9 cellular contexts compared by ENCODE assay signal in genomic region chr11:35223429-35223828, GRCh38.
A peak's percentile ranks its signal among the peaks of the same experiment; 100 is the strongest.
DNase-seq lines count a peak whose midpoint lies in the region; ATAC-seq and TF ChIP-seq lines count a peak whose summit lies in the region.
"Had no signal": no experiment of that assay in that cellular context is flagged by ENCODE, and none has a peak within 500 bp of the region (broad histone marks: within the 10 kb centered on the region; RNA-seq: fewer than 3 reads in every experiment).

No MANE protein-coding gene starts in this region.

- TF ChIP-seq EP300 in esophagus muscularis mucosa (IDR thresholded peaks at IDR 0.05), result no peak

- H3K4me3 ChIP-seq in esophagus muscularis mucosa (no peak overlapping the region), rectal smooth muscle tissue (ENCODE audit: low read length) (no peak overlapping the region), mucosa of descending colon (no peak overlapping the region)

- H3K36me3 ChIP-seq in esophagus muscularis mucosa (peaks cover 27 to 90% (median 36%) of the 10 kb centered on the region in 4 donors), rectal smooth muscle tissue (ENCODE audit: control insufficient read depth, insufficient read depth, low read length) (peaks cover 20% of the 10 kb centered on the region), mucosa of descending colon (ENCODE audit: low read depth) (no peaks in the 10 kb centered on the region)

- DNase-seq in EH (ENCODE audit: low read depth) (peak; percentile 78), NCI-H2227 treated with DMSO at 0.1 percent for 48 hours (lab: John Stamatoyannopoulos, UW) (peak; percentile 84), esophagus muscularis mucosa (ENCODE audit: extremely low spot score) (no peak), HK-2 (ENCODE audit: unreplicated experiment) (no peak), mucosa of descending colon (no peak), ureter (ENCODE audit: low spot score) (no peak)
- DNase-seq: Karpas-422 had no signal

- no peaks in the 10 kb centered on the region for H3K27me3 ChIP-seq in esophagus muscularis mucosa
- H3K27me3 ChIP-seq in rectal smooth muscle tissue (ENCODE audit: control insufficient read depth, insufficient read depth, low read length), result no peaks in the 10 kb centered on the region

- TF ChIP-seq CTCF in esophagus muscularis mucosa (IDR thresholded peaks at IDR 0.05) (no peak), mucosa of descending colon (IDR thresholded peaks at IDR 0.05) (no peak)

- 33% methylated on average over 8 of the region's 8 CpGs for WGBS in esophagus muscularis mucosa

- peaks cover 0 to 56% (median 50%) of the 10 kb centered on the region in 4 donors for H3K4me1 ChIP-seq in esophagus muscularis mucosa
- H3K4me1 ChIP-seq in rectal smooth muscle tissue (ENCODE audit: control insufficient read depth, insufficient read depth, low read length), result peaks cover 18% of the 10 kb centered on the region
- H3K4me1 ChIP-seq in mucosa of descending colon (ENCODE audit: low read depth), result no peaks in the 10 kb centered on the region

- no peak for ATAC-seq in HG03175 (IDR thresholded peaks at IDR 0.05; ENCODE audit: unreplicated experiment)
- ATAC-seq in mucosa of descending colon, result no peak

- H3K27ac ChIP-seq in esophagus muscularis mucosa (replicated peaks in 1 of 4), result peak overlapping the region; percentile 13 to 59 (median 42)
- peak overlapping the region; percentile 56 for H3K27ac ChIP-seq in rectal smooth muscle tissue (ENCODE audit: low read depth, low read length)

- no peak overlapping the region for H3K9ac ChIP-seq in rectal smooth muscle tissue (ENCODE audit: low read length)

- no peaks in the 10 kb centered on the region for H3K9me3 ChIP-seq in esophagus muscularis mucosa
- no peaks in the 10 kb centered on the region for H3K9me3 ChIP-seq in mucosa of descending colon

- intact Hi-C loops in esophagus muscularis mucosa (cut with DNase I), result no loop called here
- intact Hi-C loops in mucosa of descending colon (cut with DNase I, micrococcal nuclease), result no loop called here

- TF ChIP-seq POLR2A in esophagus muscularis mucosa (IDR thresholded peaks at IDR 0.05; ENCODE audit: low read depth), result no peak

Comparison
In these comparisons a context has a peak if more than half of its experiments do, and no peak if none do; other contexts are left out.
1. DNase-seq: peak in EH (single experiment) and NCI-H2227 treated with DMSO at 0.1 percent for 48 hours (single experiment); none in esophagus muscularis mucosa (single experiment), HK-2 (single experiment), mucosa of descending colon (0 of 3) and ureter (single experiment).